Comparison of ENCODE assay signal across 21 cellular contexts in the genomic region with DNA sequence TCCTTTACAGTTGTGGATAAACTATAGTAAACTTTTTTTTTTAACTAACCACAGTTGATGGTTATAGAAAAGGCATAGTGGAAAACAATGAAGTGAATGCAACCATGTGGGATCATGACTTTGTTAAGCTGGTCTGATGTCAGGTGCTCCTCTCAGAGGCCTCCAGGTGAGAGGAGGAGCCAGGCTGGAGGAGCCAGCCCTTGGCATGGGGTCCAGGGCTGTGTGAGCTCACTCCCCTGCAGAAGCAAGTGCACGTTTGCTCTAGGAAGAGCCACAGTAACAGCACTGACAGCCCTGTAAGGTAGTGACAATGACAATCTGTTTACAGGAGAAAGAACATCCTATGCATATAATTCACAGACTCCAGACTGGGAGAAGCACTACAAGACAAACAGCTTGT. TPM values are rescaled to one million over a fixed set of nuclear protein-coding genes. Genes with fewer than 3 reads are reported as not detected.
"Had no signal": no experiment of that assay in that cellular context is flagged by ENCODE, and none has a peak within 500 bp of the region (broad histone marks: within the 10 kb centered on the region; RNA-seq: fewer than 3 reads in every experiment).

No MANE protein-coding gene starts in this region.

- H3K27ac ChIP-seq: brain microvascular endothelial cell, cardiac muscle cell had no signal

- H3K9me3 Mint-ChIP-seq: activated CD4-positive, alpha-beta T cell treated with anti-CD3 and anti-CD28 coated beads, Interleukin-2, amount 10 ng/mL, durations not matched to agents 24 days and 14 days; activated naive CD4-positive, alpha-beta T cell treated with anti-CD3 and anti-CD28 coated beads, Interleukin-2, amount 10 ng/mL, durations not matched to agents 7 days and 5 days; activated naive CD8-positive, alpha-beta T cell treated with anti-CD3 and anti-CD28 coated beads for 36 hours; IgD-negative memory B cell; T-helper 1 cell treated with Interleukin-12 subunit alpha and Interleukin-12 subunit beta and Interleukin-4 antibody, amounts not matched to agents 30 μg/mL and 1 μg/mL, for 36 hours; WTC11 had no signal

- H3K4me3 Mint-ChIP-seq: activated CD4-positive, alpha-beta T cell treated with anti-CD3 and anti-CD28 coated beads, Interleukin-2, amount 10 ng/mL, durations not matched to agents 24 days and 14 days; activated CD8-positive, alpha-beta memory T cell treated with anti-CD3 and anti-CD28 coated beads, Interleukin-2, amount 10 ng/mL, durations not matched to agents 7 days and 5 days; activated naive CD4-positive, alpha-beta T cell treated with anti-CD3 and anti-CD28 coated beads, Interleukin-2, amount 10 ng/mL, durations not matched to agents 7 days and 5 days; activated naive CD8-positive, alpha-beta T cell treated with anti-CD3 and anti-CD28 coated beads for 36 hours; T-helper 1 cell treated with Interleukin-12 subunit alpha and Interleukin-12 subunit beta and Interleukin-4 antibody, amounts not matched to agents 30 μg/mL and 1 μg/mL, for 36 hours; WTC11 had no signal

- H3K4me3 ChIP-seq: cardiac muscle cell had no signal

- H3K36me3 ChIP-seq: cardiac muscle cell had no signal

- ATAC-seq: activated CD8-positive, alpha-beta memory T cell treated with anti-CD3 and anti-CD28 coated beads, Interleukin-2, amount 10 ng/mL, durations not matched to agents 7 days and 5 days; PC-3; WTC11 had no signal

- DNase-seq: activated CD4-positive, alpha-beta T cell treated with anti-CD3 and anti-CD28 coated beads, Interleukin-2, amount 10 ng/mL, durations not matched to agents 24 days and 14 days; activated CD4-positive, CD25-positive, alpha-beta regulatory T cell treated with anti-CD3 and anti-CD28 coated beads, Interleukin-2, amount 50 U/mL, for 72 hours; activated CD8-positive, alpha-beta memory T cell treated with anti-CD3 and anti-CD28 coated beads, Interleukin-2, amount 10 ng/mL, durations not matched to agents 7 days and 5 days; activated effector memory CD4-positive, alpha-beta T cell treated with anti-CD3 and anti-CD28 coated beads, Interleukin-2, amount 50 U/mL, for 16 hours; activated naive CD4-positive, alpha-beta T cell treated with anti-CD3 and anti-CD28 coated beads, Interleukin-2, amount 10 ng/mL, durations not matched to agents 7 days and 5 days; activated naive CD8-positive, alpha-beta T cell treated with anti-CD3 and anti-CD28 coated beads for 36 hours; brain microvascular endothelial cell; KG1; NCI-H1048; NCI-H146; NCI-H2029; NCI-H2107; NCI-H2171 treated with DMSO at 0.1 percent for 48 hours; NCI-H446; NCI-H524; PC-3; SHP77 had no signal

- H3K27me3 ChIP-seq: brain microvascular endothelial cell, cardiac muscle cell had no signal

- H3K27me3 Mint-ChIP-seq: activated CD4-positive, alpha-beta T cell treated with anti-CD3 and anti-CD28 coated beads, Interleukin-2, amount 10 ng/mL, durations not matched to agents 24 days and 14 days; activated CD8-positive, alpha-beta memory T cell treated with anti-CD3 and anti-CD28 coated beads, Interleukin-2, amount 10 ng/mL, durations not matched to agents 7 days and 5 days; activated naive CD4-positive, alpha-beta T cell treated with anti-CD3 and anti-CD28 coated beads, Interleukin-2, amount 10 ng/mL, durations not matched to agents 7 days and 5 days; activated naive CD8-positive, alpha-beta T cell treated with anti-CD3 and anti-CD28 coated beads for 36 hours; IgD-negative memory B cell had no signal

- H3K27ac Mint-ChIP-seq: activated CD8-positive, alpha-beta memory T cell treated with anti-CD3 and anti-CD28 coated beads, Interleukin-2, amount 10 ng/mL, durations not matched to agents 7 days and 5 days; activated naive CD4-positive, alpha-beta T cell treated with anti-CD3 and anti-CD28 coated beads, Interleukin-2, amount 10 ng/mL, durations not matched to agents 7 days and 5 days; activated naive CD8-positive, alpha-beta T cell treated with anti-CD3 and anti-CD28 coated beads for 36 hours; IgD-negative memory B cell; T-helper 1 cell treated with Interleukin-12 subunit alpha and Interleukin-12 subunit beta and Interleukin-4 antibody, amounts not matched to agents 30 μg/mL and 1 μg/mL, for 36 hours had no signal

RNA-seq across cellular contexts. Expression of a gene that starts 32.5 kb away (rescaled TPM):
- polyA plus RNA-seq: IgD-negative memory B cell had no signal
